8 cellular contexts compared by ENCODE assay signal in genomic region chr1:21337931-21338567, GRCh38. TPM values are rescaled to one million over a fixed set of nuclear protein-coding genes. Genes with fewer than 3 reads are reported as not detected.
DNase-seq lines count a peak whose midpoint lies in the region; ATAC-seq and TF ChIP-seq lines count a peak whose summit lies in the region.

No MANE protein-coding gene starts in this region.

- TF ChIP-seq CTCF in HFFc6 (IDR thresholded peaks at IDR 0.05) (no peak), smooth muscle cell (IDR thresholded peaks at IDR 0.05; ENCODE audit: borderline replicate concordance, insufficient read depth, poor library complexity, severe bottlenecking) (no peak)

- H3K9me3 ChIP-seq in T-helper 17 cell (ENCODE audit: control insufficient read depth, low read length, poor library complexity, severe bottlenecking) (no peaks in the 10 kb centered on the region), smooth muscle cell (replicated peaks; ENCODE audit: low read depth) (no peaks in the 10 kb centered on the region)

- no peak overlapping the region for H2AFZ ChIP-seq in smooth muscle cell (ENCODE audit: low read depth)

- no peak for ATAC-seq in T-helper 17 cell
- no peak for ATAC-seq in GM21423 (IDR thresholded peaks at IDR 0.05; ENCODE audit: unreplicated experiment)
- ATAC-seq in HG02759 (IDR thresholded peaks at IDR 0.05; ENCODE audit: unreplicated experiment): no peak

- no peak overlapping the region for H3K9ac ChIP-seq in smooth muscle cell (ENCODE audit: low read depth)

- H3K36me3 Mint-ChIP-seq in HFFc6 (ENCODE audit: low read depth): no peaks in the 10 kb centered on the region
- no peaks in the 10 kb centered on the region for H3K36me3 Mint-ChIP-seq in T-helper 17 cell (ENCODE audit: low read depth)

- peak overlapping the region; percentile 71 for H3K27ac Mint-ChIP-seq in HFFc6
- peak overlapping the region; percentile 45 for H3K27ac Mint-ChIP-seq in T-helper 17 cell

- no peak overlapping the region for H3K4me3 Mint-ChIP-seq in HFFc6
- peak overlapping the region; percentile 59 for H3K4me3 Mint-ChIP-seq in T-helper 17 cell

- peak overlapping the region; percentile 63 for H3K4me2 ChIP-seq in smooth muscle cell

- peaks cover 19% of the 10 kb centered on the region for H3F3A ChIP-seq in smooth muscle cell (ENCODE audit: low read depth)

- no peaks in the 10 kb centered on the region for H3K9me3 Mint-ChIP-seq in HFFc6

- 59% methylated on average over 6 of the region's 7 CpGs for WGBS in smooth muscle cell (ENCODE audit: low lambda C conversion rate)

- peaks cover 68% of the 10 kb centered on the region for H4K20me1 ChIP-seq in smooth muscle cell (ENCODE audit: low read depth)

- peaks cover 69% of the 10 kb centered on the region for H3K4me1 Mint-ChIP-seq in HFFc6 (ENCODE audit: low read depth)
- H3K4me1 Mint-ChIP-seq in T-helper 17 cell: peaks cover 57% of the 10 kb centered on the region

- H3K27me3 ChIP-seq in smooth muscle cell (ENCODE audit: low read depth): no peaks in the 10 kb centered on the region

- H3K79me2 ChIP-seq in smooth muscle cell (ENCODE audit: low read depth): peaks cover 93% of the 10 kb centered on the region

- H3K4me1 ChIP-seq in smooth muscle cell (ENCODE audit: low read depth): peaks cover 18% of the 10 kb centered on the region

- intact Hi-C loops in cardiac septum (cut with DNase I): loop anchor here (2.0 kb wide), 1 partner anchor 13 kb away; no protein-coding TSS in a partner anchor

- H3K27me3 Mint-ChIP-seq in HFFc6 (ENCODE audit: insufficient read depth) (peaks cover 1% of the 10 kb centered on the region), T-helper 17 cell (no peaks in the 10 kb centered on the region)

- DNase-seq in HFFc6 (peak; percentile 38), T-helper 17 cell (no peak), cardiac septum (ENCODE audit: low spot score) (peak; percentile 90), smooth muscle cell (lab: John Stamatoyannopoulos, UW; ENCODE audit: unreplicated experiment) (no peak), germinal center (ENCODE audit: low spot score) (no peak), NCI-H1436 (lab: John Stamatoyannopoulos, UW) (no peak)

- no peak overlapping the region for H3K4me3 ChIP-seq in smooth muscle cell

- peak overlapping the region; percentile 73 for H3K27ac ChIP-seq in smooth muscle cell (ENCODE audit: low read depth)

- no peaks in the 10 kb centered on the region for H3K36me3 ChIP-seq in smooth muscle cell (ENCODE audit: low read depth)

RNA-seq across cellular contexts. Expression of gene ECE1, which starts 47.8 kb away (rescaled TPM):
- 100 to 1,000 TPM; 116 to 134 (median 124) TPM for total RNA-seq in HFFc6 (2021; fragmentation: NEBNext Ultra II Directional; extraction: Animal tissue kit (Norgen Biotek cat#: 25700))
- total RNA-seq in T-helper 17 cell (100 to 1,000 TPM; 116 to 117 TPM), cardiac septum (55.8 TPM), smooth muscle cell (63.8 and 129 TPM in 2 replicates)
- polyA plus RNA-seq in smooth muscle cell: 101 and 108 TPM in 2 replicates

Comparison
In these comparisons a context has a peak if more than half of its experiments do, and no peak if none do; other contexts are left out.
1. DNase-seq: peak in HFFc6 (single experiment) and cardiac septum (single experiment); none in T-helper 17 cell (0 of 3), smooth muscle cell (single experiment), germinal center (single experiment) and NCI-H1436 (single experiment).